8 cellular contexts compared by ENCODE assay signal in the genomic region with DNA sequence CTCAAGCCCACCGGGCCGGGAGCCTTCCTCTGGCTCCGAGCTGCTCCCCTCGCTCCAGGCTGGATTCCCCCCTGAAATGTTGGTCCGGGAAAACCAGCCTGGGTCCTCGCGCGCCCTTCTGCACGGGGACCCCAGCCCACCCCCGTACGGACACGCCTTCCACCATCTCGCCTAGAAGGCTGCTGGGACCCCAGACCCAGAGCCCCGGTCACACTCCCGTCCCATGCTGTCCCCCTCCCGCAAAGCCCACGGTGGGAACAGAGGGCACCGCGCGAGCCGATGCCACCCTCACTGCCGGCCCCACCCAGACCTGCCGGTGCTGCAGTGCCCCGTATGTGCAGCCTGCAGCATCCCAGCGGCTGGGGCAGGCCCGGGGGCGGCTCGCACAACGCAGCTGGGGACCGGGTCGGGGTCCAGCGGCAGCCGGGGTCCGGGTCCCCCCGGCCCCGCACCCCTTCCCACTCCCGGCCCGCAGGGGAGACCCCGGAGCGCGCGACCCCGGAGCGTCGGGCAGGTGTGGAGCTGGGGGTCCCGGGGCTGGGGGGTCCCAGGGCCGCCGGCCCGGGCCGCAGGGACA. TPM values are rescaled to one million over a fixed set of nuclear protein-coding genes. Genes with fewer than 3 reads are reported as not detected.
DNase-seq lines count a peak whose midpoint lies in the region; ATAC-seq and TF ChIP-seq lines count a peak whose summit lies in the region.

No MANE protein-coding gene starts in this region.

- ATAC-seq in natural killer cell, result peak; percentile 35 to 47 (median 37)
- no peak for ATAC-seq in HG03025 (IDR thresholded peaks at IDR 0.05; ENCODE audit: low FRiP score, unreplicated experiment)

- peaks cover 0 to 34% (median 11%) of the 10 kb centered on the region in 11 experiments; a peak in 10 of 22 replicates for H4K20me1 ChIP-seq in BLaER1 treated with 17β-estradiol and CSF1 and Interleukin-3, amounts not matched to agents 10 nM and 100 nM

- peak overlapping the region; percentile 84 for H3K4me3 Mint-ChIP-seq in T-helper 2 cell treated with Interferon-gamma antibody and Interleukin-4, amounts not matched to agents 5 μg/mL and 100 μg/mL, for 36 hours
- peak overlapping the region; percentile 99 for H3K4me3 Mint-ChIP-seq in natural killer cell

- H3K27me3 ChIP-seq in BLaER1 treated with 17β-estradiol and CSF1 and Interleukin-3, amounts not matched to agents 10 nM and 100 nM, result peaks cover 69 to 82% (median 77%) of the 10 kb centered on the region in 11 experiments

- no peak for DNase-seq in T-helper 2 cell treated with Interferon-gamma antibody and Interleukin-4, amounts not matched to agents 5 μg/mL and 100 μg/mL, for 36 hours (ENCODE audit: low spot score)
- peak; percentile 40 for DNase-seq in effector CD4-positive, alpha-beta T cell
- DNase-seq in natural killer cell, result no peak
- no peak for DNase-seq in NCI-H2227 (lab: John Stamatoyannopoulos, UW; ENCODE audit: unreplicated experiment)
- DNase-seq in globus pallidus (ENCODE audit: low spot score), result no peak
- DNase-seq in HUDEP-2 (lab: John Stamatoyannopoulos, UW; ENCODE audit: unreplicated experiment in 76 of 76), result no peak

- peak overlapping the region; percentile 34 to 65 (median 49) for H3K4me3 ChIP-seq in BLaER1 treated with 17β-estradiol and CSF1 and Interleukin-3, amounts not matched to agents 10 nM and 100 nM

- no peaks in the 10 kb centered on the region for H3K9me3 ChIP-seq in BLaER1 treated with 17β-estradiol and CSF1 and Interleukin-3, amounts not matched to agents 10 nM and 100 nM (replicated peaks in 1 of 11)

- H3K36me3 Mint-ChIP-seq in T-helper 2 cell treated with Interferon-gamma antibody and Interleukin-4, amounts not matched to agents 5 μg/mL and 100 μg/mL, for 36 hours (ENCODE audit: low read depth), result peaks cover 40% of the 10 kb centered on the region
- no peaks in the 10 kb centered on the region for H3K36me3 Mint-ChIP-seq in natural killer cell

- peak overlapping the region in 8 of 11 experiments; percentile 6 to 55 (median 43); a peak in 10 of 22 replicates for H3K9ac ChIP-seq in BLaER1 treated with 17β-estradiol and CSF1 and Interleukin-3, amounts not matched to agents 10 nM and 100 nM

- H3K27ac Mint-ChIP-seq in T-helper 2 cell treated with Interferon-gamma antibody and Interleukin-4, amounts not matched to agents 5 μg/mL and 100 μg/mL, for 36 hours, result peak overlapping the region; percentile 85
- peak overlapping the region; percentile 94 to 96 for H3K27ac Mint-ChIP-seq in natural killer cell

- H3K27ac ChIP-seq in BLaER1 treated with 17β-estradiol and CSF1 and Interleukin-3, amounts not matched to agents 10 nM and 100 nM, result peak overlapping the region in 4 of 11 experiments; percentile 11 to 60 (median 54); a peak in 4 of 22 replicates

- no peaks in the 10 kb centered on the region for H3K27me3 Mint-ChIP-seq in T-helper 2 cell treated with Interferon-gamma antibody and Interleukin-4, amounts not matched to agents 5 μg/mL and 100 μg/mL, for 36 hours (ENCODE audit: low read depth)
- H3K27me3 Mint-ChIP-seq in natural killer cell (ENCODE audit: low read depth in 2 of 2), result peaks cover 0 to 3% of the 10 kb centered on the region in 2 donors

- H3K4me1 Mint-ChIP-seq in T-helper 2 cell treated with Interferon-gamma antibody and Interleukin-4, amounts not matched to agents 5 μg/mL and 100 μg/mL, for 36 hours (ENCODE audit: low read depth), result peaks cover 50% of the 10 kb centered on the region
- H3K4me1 Mint-ChIP-seq in natural killer cell, result peaks cover 59 to 65% of the 10 kb centered on the region in 2 donors

- peak overlapping the region; percentile 64 to 88 (median 83) for H3K4me2 ChIP-seq in BLaER1 treated with 17β-estradiol and CSF1 and Interleukin-3, amounts not matched to agents 10 nM and 100 nM

- peaks cover 22 to 44% (median 35%) of the 10 kb centered on the region in 10 experiments for H3K4me1 ChIP-seq in BLaER1 treated with 17β-estradiol and CSF1 and Interleukin-3, amounts not matched to agents 10 nM and 100 nM

- peaks cover 0 to 4% (median 0%) of the 10 kb centered on the region in 11 experiments; a peak in 3 of 22 replicates for H3K36me3 ChIP-seq in BLaER1 treated with 17β-estradiol and CSF1 and Interleukin-3, amounts not matched to agents 10 nM and 100 nM

- no peak for TF ChIP-seq CTCF in natural killer cell (IDR thresholded peaks at IDR 0.05)

- H3K9me3 Mint-ChIP-seq in T-helper 2 cell treated with Interferon-gamma antibody and Interleukin-4, amounts not matched to agents 5 μg/mL and 100 μg/mL, for 36 hours, result no peaks in the 10 kb centered on the region
- no peaks in the 10 kb centered on the region for H3K9me3 Mint-ChIP-seq in natural killer cell

- intact Hi-C loops in natural killer cell (cut with micrococcal nuclease), result loop anchor here (5.0 kb wide), 2 partner anchors 40 to 130 kb away; partner anchors contain the start of genes ANAPC16 and ASCC1

RNA-seq across cellular contexts. Expression of gene SPOCK2, which starts 0.9 kb away (rescaled TPM):
- total RNA-seq in natural killer cell, result 100 to 1,000 TPM; 258 to 329 (median 293) TPM
